8 cellular contexts compared by ENCODE assay signal in the genomic region with DNA sequence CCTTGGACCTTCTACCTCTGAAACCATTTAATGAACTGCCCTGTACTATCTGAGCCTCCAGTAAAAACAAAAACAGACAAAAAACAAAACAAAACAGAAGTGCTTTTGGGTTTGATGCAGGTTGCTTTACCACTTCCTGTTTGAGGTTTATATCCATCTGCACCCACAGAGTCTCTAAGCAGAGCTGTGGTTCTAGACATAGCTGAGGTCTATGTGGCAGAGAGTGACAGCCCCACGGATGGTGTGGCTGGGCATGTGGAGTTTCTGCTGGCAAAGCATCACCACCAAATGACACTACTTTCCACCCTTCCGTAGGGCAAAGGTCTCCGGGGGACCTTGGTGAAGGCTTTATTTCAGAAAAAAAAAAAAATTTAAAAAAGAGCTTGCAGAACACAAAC.
DNase-seq lines count a peak whose midpoint lies in the region; ATAC-seq, FAIRE-seq and TF ChIP-seq lines count a peak whose summit lies in the region.

No MANE protein-coding gene starts in this region.

- no peaks in the 10 kb centered on the region for H3K79me2 ChIP-seq in KMS-11 (ENCODE audit: insufficient read depth, low read depth)

- ATAC-seq in GM21619 (IDR thresholded peaks at IDR 0.05; ENCODE audit: unreplicated experiment) (peak; percentile 95), left colon (no peak)

- no peak overlapping the region for H3K9ac ChIP-seq in KMS-11

- H3K36me3 ChIP-seq in KMS-11 (ENCODE audit: insufficient read depth) = no peaks in the 10 kb centered on the region

- H3K4me3 ChIP-seq in KMS-11 (IDR thresholded peaks at IDR 0.05; ENCODE audit: insufficient read depth, low read depth, low read length) = no peak overlapping the region

- H3K4me1 ChIP-seq in KMS-11 (ENCODE audit: low read depth, poor library complexity, severe bottlenecking) = peaks cover 41% of the 10 kb centered on the region

- DNase-seq in GM12892 (ENCODE audit: insufficient read length) = no peak
- no peak for DNase-seq in activated naive CD8-positive, alpha-beta T cell treated with anti-CD3 and anti-CD28 coated beads for 36 hours
- no peak for DNase-seq in NCI-H524 treated with DMSO at 0.1 percent for 48 hours (lab: John Stamatoyannopoulos, UW)
- no peak for DNase-seq in dermis blood vessel endothelial cell
- no peak for DNase-seq in left colon
- no peak for DNase-seq in D341Med (ENCODE audit: low spot score)

- no peak for TF ChIP-seq CTCF in KMS-11 (conservative IDR thresholded peaks at IDR 0.05; ENCODE audit: low read depth, low read length)

- no peaks in the 10 kb centered on the region for H3K27me3 Mint-ChIP-seq in activated naive CD8-positive, alpha-beta T cell treated with anti-CD3 and anti-CD28 coated beads for 36 hours

- peak overlapping the region; percentile 11 for H3K27ac Mint-ChIP-seq in activated naive CD8-positive, alpha-beta T cell treated with anti-CD3 and anti-CD28 coated beads for 36 hours

- no peaks in the 10 kb centered on the region for H3K9me3 Mint-ChIP-seq in activated naive CD8-positive, alpha-beta T cell treated with anti-CD3 and anti-CD28 coated beads for 36 hours

- intact Hi-C loops in left colon (cut with DNase I, micrococcal nuclease) = no loop called here

- no peak overlapping the region for H2AFZ ChIP-seq in KMS-11 (ENCODE audit: low read depth)

- H3K27me3 ChIP-seq in KMS-11 (ENCODE audit: insufficient read depth, low read depth) = no peaks in the 10 kb centered on the region

- peak overlapping the region; percentile 95 for H3K4me2 ChIP-seq in KMS-11

- FAIRE-seq in GM12892 (lab: Jason Lieb, UNC) = peak; percentile 69

- H3K4me1 Mint-ChIP-seq in activated naive CD8-positive, alpha-beta T cell treated with anti-CD3 and anti-CD28 coated beads for 36 hours = peaks cover 34% of the 10 kb centered on the region

- no peak for TF ChIP-seq POLR2A in GM12892 (IDR thresholded peaks at IDR 0.05; ENCODE audit: low read depth, low read length)

- H3K27ac ChIP-seq in KMS-11 = peak overlapping the region; percentile 7; the same call in 1 of the 2 replicates

- no peaks in the 10 kb centered on the region for H3K36me3 Mint-ChIP-seq in activated naive CD8-positive, alpha-beta T cell treated with anti-CD3 and anti-CD28 coated beads for 36 hours

- H4K20me1 ChIP-seq in KMS-11 (ENCODE audit: insufficient read depth) = no peaks in the 10 kb centered on the region

- peak overlapping the region; percentile 23 for H3K4me3 Mint-ChIP-seq in activated naive CD8-positive, alpha-beta T cell treated with anti-CD3 and anti-CD28 coated beads for 36 hours
